7 cellular contexts compared by ENCODE assay signal in genomic region chr1:226738995-226739695, GRCh38. TPM values are rescaled to one million over a fixed set of nuclear protein-coding genes. Genes with fewer than 3 reads are reported as not detected.
DNase-seq lines count a peak whose midpoint lies in the region; ATAC-seq and TF ChIP-seq lines count a peak whose summit lies in the region.

Gene ITPKB, minus strand, starts transcription at chr1:226739282. Its CDS starts 1,824 bp downstream, at chr1:226737458.

- H3F3A ChIP-seq in Loucy (ENCODE audit: low read depth) = 0 out of 2 replicates have a peak, but pooled peaks cover 4% of the 10 kb centered on the region

- H3K27ac Mint-ChIP-seq in activated CD4-positive, alpha-beta T cell treated with anti-CD3 and anti-CD28 coated beads for 36 hours = peak within 1 kb of the TSS; percentile 95

- H3K36me3 Mint-ChIP-seq in activated CD4-positive, alpha-beta T cell treated with anti-CD3 and anti-CD28 coated beads for 36 hours (ENCODE audit: low read depth) = peaks cover 25% of the 10 kb centered on the region

- H4K20me1 ChIP-seq in Loucy (ENCODE audit: insufficient read depth, low read length, poor library complexity, severe bottlenecking) = peaks cover 30% of the 10 kb centered on the region

- H3K4me3 ChIP-seq in Loucy (ENCODE audit: low read length, poor library complexity, severe bottlenecking) (peak within 1 kb of the TSS; percentile 96), duodenal mucosa (ENCODE audit: low read depth in 1 of 2, low read length in 2 of 2) (peak within 1 kb of the TSS; percentile 84 to 88), right lobe of liver (peak within 1 kb of the TSS; percentile 44 to 64 (median 51))

- H3K9ac ChIP-seq in Loucy (ENCODE audit: low read depth, low read length, poor library complexity, severe bottlenecking) = peak within 1 kb of the TSS; percentile 99
- peak within 1 kb of the TSS; percentile 84 to 85 for H3K9ac ChIP-seq in duodenal mucosa (ENCODE audit: low read depth in 1 of 2, low read length in 2 of 2)

- peaks cover 49% of the 10 kb centered on the region for H3K79me2 ChIP-seq in Loucy (ENCODE audit: insufficient read depth, low read length)

- H2AFZ ChIP-seq in Loucy (ENCODE audit: low read length) = peak within 1 kb of the TSS; percentile 56

- H3K4me1 Mint-ChIP-seq in activated CD4-positive, alpha-beta T cell treated with anti-CD3 and anti-CD28 coated beads for 36 hours = peaks cover 35% of the 10 kb centered on the region

- POLR2A ChIA-PET in activated CD4-positive, alpha-beta T cell treated with anti-CD3 and anti-CD28 coated beads for 36 hours (lab: Charles Lee) = interaction anchor here (0.6 to 1.3 kb wide), 5 partner anchors 8 to 91 kb away, joined by 3 to 4 read pairs (median 3); no protein-coding TSS in a partner anchor

- H3K27ac ChIP-seq in duodenal mucosa (ENCODE audit: low read depth, low read length) (peak within 1 kb of the TSS; percentile 80), right lobe of liver (peak within 1 kb of the TSS; percentile 62 to 83 (median 69))

- H3K9me3 ChIP-seq in Loucy (ENCODE audit: insufficient read depth, low read depth, low read length) (no peaks in the 10 kb centered on the region), duodenal mucosa (ENCODE audit: control insufficient read depth in 1 of 2, low read length in 2 of 2) (no peaks in the 10 kb centered on the region), right lobe of liver (peaks cover 0 to 5% (median 0%) of the 10 kb centered on the region in 4 donors)

- TF ChIP-seq CTCF in Loucy (conservative IDR thresholded peaks at IDR 0.05; ENCODE audit: low read length) (no peak), right lobe of liver (IDR thresholded peaks at IDR 0.05) (no peak)

- no peaks in the 10 kb centered on the region for H3K9me2 ChIP-seq in Loucy (replicated peaks; ENCODE audit: low read depth, low read length)

- intact Hi-C loops in activated CD4-positive, alpha-beta T cell treated with anti-CD3 and anti-CD28 coated beads for 36 hours (cut with DNase I, micrococcal nuclease) = loop anchor here (1.0 to 10.0 kb wide), 14 partner anchors 28 to 674 kb away; partner anchors contain the start of genes COQ8A (in 1 of the 2), H3-3A (in 1 of the 2) and PARP1 (in 1 of the 2)
- intact Hi-C loops in right lobe of liver (cut with DNase I) = no loop called here

- DNase-seq in activated CD4-positive, alpha-beta T cell treated with anti-CD3 and anti-CD28 coated beads for 36 hours = peak; percentile 76
- DNase-seq in right lobe of liver = peak in 2 of 3 donors; percentile 42 to 50
- peak; percentile 25 to 55 for DNase-seq in stimulated activated CD8-positive, alpha-beta memory T cell treated with anti-CD3 and anti-CD28 coated beads, Interleukin-15, amount 100 ng/mL, for 4 hours (ENCODE audit: low read depth in 2 of 2)

- H3K4me2 ChIP-seq in Loucy (ENCODE audit: low read depth, low read length, poor library complexity, severe bottlenecking) = peak within 1 kb of the TSS; percentile 96

- WGBS in right lobe of liver (ENCODE audit: insufficient coverage, low coverage, low lambda C conversion rate, missing lambda C conversion rate) = 1% methylated on average over 19 of the region's 23 CpGs

- no peaks in the 10 kb centered on the region for H3K27me3 ChIP-seq in Loucy (ENCODE audit: insufficient read depth, low read length, poor library complexity, severe bottlenecking)
- no peaks in the 10 kb centered on the region for H3K27me3 ChIP-seq in duodenal mucosa (ENCODE audit: control insufficient read depth in 1 of 2, insufficient read depth in 2 of 2, low read length in 2 of 2)
- no peaks in the 10 kb centered on the region for H3K27me3 ChIP-seq in right lobe of liver

- peak within 1 kb of the TSS; percentile 88 for H3K4me3 Mint-ChIP-seq in activated CD4-positive, alpha-beta T cell treated with anti-CD3 and anti-CD28 coated beads for 36 hours

- ATAC-seq in GM18867 (IDR thresholded peaks at IDR 0.05; ENCODE audit: unreplicated experiment) (peak; percentile 38), right lobe of liver (peak; percentile 41 to 59 (median 56)), GM18519 (IDR thresholded peaks at IDR 0.05; ENCODE audit: low FRiP score, unreplicated experiment) (no peak)
- peak; percentile 47 for ATAC-seq in activated CD4-positive, alpha-beta T cell treated with anti-CD3 and anti-CD28 coated beads for 36 hours

- no peaks in the 10 kb centered on the region for H3K27me3 Mint-ChIP-seq in activated CD4-positive, alpha-beta T cell treated with anti-CD3 and anti-CD28 coated beads for 36 hours

- CTCF ChIA-PET in activated CD4-positive, alpha-beta T cell treated with anti-CD3 and anti-CD28 coated beads for 36 hours (lab: Charles Lee) = interaction anchor here (0.8 to 2.1 kb wide), 9 partner anchors 9 to 57 kb away, joined by 3 to 10 read pairs (median 5); no protein-coding TSS in a partner anchor

- peaks cover 6% of the 10 kb centered on the region; the same call in 1 of the 2 replicates for H3K36me3 ChIP-seq in Loucy (ENCODE audit: insufficient read depth, low read length)
- peaks cover 3 to 13% of the 10 kb centered on the region in 2 donors for H3K36me3 ChIP-seq in duodenal mucosa (ENCODE audit: control insufficient read depth in 1 of 2, insufficient read depth in 2 of 2, low read length in 2 of 2)
- H3K36me3 ChIP-seq in right lobe of liver = no peaks in the 10 kb centered on the region

- no peaks in the 10 kb centered on the region for H3K9me3 Mint-ChIP-seq in activated CD4-positive, alpha-beta T cell treated with anti-CD3 and anti-CD28 coated beads for 36 hours (ENCODE audit: low read depth)

- TF ChIP-seq POLR2A in right lobe of liver (IDR thresholded peaks at IDR 0.05) = no peak

- peaks cover 41% of the 10 kb centered on the region for H3K4me1 ChIP-seq in Loucy (ENCODE audit: insufficient read depth, low read length, poor library complexity, severe bottlenecking)
- peaks cover 25 to 32% of the 10 kb centered on the region in 2 donors for H3K4me1 ChIP-seq in duodenal mucosa (ENCODE audit: control insufficient read depth in 1 of 2, insufficient read depth in 2 of 2, low read length in 2 of 2)
- peaks cover 0 to 35% (median 8%) of the 10 kb centered on the region in 4 donors for H3K4me1 ChIP-seq in right lobe of liver

RNA-seq across cellular contexts. Expression of gene ITPKB, which starts in this region (rescaled TPM):
- total RNA-seq in activated CD4-positive, alpha-beta T cell treated with anti-CD3 and anti-CD28 coated beads for 36 hours = 10 to 100 TPM; 31.0 to 31.9 TPM
- total RNA-seq in right lobe of liver = 1 to 10 TPM; 2.1 to 4.1 (median 3.4) TPM

Comparison
In these comparisons a context has a peak if more than half of its experiments do, and no peak if none do; other contexts are left out.
1. RNA of gene ITPKB (total RNA-seq): 31.0 to 31.9 TPM in activated CD4-positive, alpha-beta T cell treated with anti-CD3 and anti-CD28 coated beads for 36 hours; 2.1 to 4.1 TPM in right lobe of liver; every median in the first group is over 4 times any median in the second.
2. intact Hi-C loops: an anchor here in activated CD4-positive, alpha-beta T cell treated with anti-CD3 and anti-CD28 coated beads for 36 hours (1.0 to 10.0 kb wide); none called in right lobe of liver.
3. Peak in every context shown above with its lines, with median percentiles within 50 percentile points of each other: H3K4me3 ChIP-seq and DNase-seq.